ENCODE assay signal across 3 cellular contexts in the genomic region with DNA sequence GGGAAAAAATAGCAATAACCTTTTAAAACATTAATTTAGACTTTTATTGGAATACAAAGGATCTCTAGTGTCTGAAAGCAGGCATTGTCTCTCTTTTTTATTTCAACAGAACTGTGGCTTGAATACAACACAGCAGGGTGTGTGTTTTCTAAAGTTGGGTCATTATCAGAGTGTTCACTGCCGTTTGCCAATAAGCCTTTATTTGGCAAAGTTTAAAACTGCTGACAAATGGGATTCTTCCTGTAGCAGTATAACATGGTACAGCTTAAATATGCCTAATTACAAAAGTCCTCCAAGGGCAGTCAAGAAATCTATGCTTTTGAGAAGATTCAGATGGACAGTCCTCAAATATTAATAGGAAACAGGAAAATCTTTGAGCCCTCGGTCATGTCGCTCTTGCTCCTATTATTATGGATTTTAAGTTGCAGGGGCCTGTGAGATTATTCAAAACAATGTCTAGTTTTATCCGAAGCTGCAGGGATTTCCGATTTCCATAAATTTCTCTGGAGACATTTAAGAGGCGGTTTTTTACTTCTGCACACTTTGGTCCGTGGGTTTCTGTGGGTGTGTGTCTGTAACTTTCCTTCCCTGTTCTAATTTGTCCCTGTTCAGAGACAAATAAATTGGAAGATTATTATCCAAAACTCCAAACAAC.
TF ChIP-seq lines count a peak whose summit lies in the region.

No MANE protein-coding gene starts in this region.

TF ChIP-seq in SK-N-SH, 30 proteins besides CTCF, POLR2A, EP300 and RAD21 (continued from another document):
- no peak for TF ChIP-seq FOXM1 (IDR thresholded peaks at IDR 0.05; ENCODE audit: low read depth)
- TF ChIP-seq RCOR1 (IDR thresholded peaks at IDR 0.05; ENCODE audit: low read length), result no peak
- TF ChIP-seq, protein P1, sequence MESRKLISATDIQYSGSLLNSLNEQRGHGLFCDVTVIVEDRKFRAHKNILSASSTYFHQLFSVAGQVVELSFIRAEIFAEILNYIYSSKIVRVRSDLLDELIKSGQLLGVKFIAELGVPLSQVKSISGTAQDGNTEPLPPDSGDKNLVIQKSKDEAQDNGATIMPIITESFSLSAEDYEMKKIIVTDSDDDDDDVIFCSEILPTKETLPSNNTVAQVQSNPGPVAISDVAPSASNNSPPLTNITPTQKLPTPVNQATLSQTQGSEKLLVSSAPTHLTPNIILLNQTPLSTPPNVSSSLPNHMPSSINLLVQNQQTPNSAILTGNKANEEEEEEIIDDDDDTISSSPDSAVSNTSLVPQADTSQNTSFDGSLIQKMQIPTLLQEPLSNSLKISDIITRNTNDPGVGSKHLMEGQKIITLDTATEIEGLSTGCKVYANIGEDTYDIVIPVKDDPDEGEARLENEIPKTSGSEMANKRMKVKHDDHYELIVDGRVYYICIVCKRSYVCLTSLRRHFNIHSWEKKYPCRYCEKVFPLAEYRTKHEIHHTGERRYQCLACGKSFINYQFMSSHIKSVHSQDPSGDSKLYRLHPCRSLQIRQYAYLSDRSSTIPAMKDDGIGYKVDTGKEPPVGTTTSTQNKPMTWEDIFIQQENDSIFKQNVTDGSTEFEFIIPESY (IDR thresholded peaks at IDR 0.05; ENCODE audit: borderline replicate concordance, low read depth), result no peak
- TF ChIP-seq, protein P2, sequence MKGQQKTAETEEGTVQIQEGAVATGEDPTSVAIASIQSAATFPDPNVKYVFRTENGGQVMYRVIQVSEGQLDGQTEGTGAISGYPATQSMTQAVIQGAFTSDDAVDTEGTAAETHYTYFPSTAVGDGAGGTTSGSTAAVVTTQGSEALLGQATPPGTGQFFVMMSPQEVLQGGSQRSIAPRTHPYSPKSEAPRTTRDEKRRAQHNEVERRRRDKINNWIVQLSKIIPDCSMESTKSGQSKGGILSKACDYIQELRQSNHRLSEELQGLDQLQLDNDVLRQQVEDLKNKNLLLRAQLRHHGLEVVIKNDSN (IDR thresholded peaks at IDR 0.05; ENCODE audit: borderline replicate concordance, low read depth), result no peak
- no peak for TF ChIP-seq JUND (IDR thresholded peaks at IDR 0.05)
- no peak for TF ChIP-seq MAX (IDR thresholded peaks at IDR 0.05; ENCODE audit: low read depth)
- no peak for TF ChIP-seq USF2 (IDR thresholded peaks at IDR 0.05; ENCODE audit: borderline replicate concordance, low read depth, low read length)
TF ChIP-seq in SK-N-SH: peak in this region for 0.

TF ChIP-seq in SK-N-SH treated with all-trans-retinoic acid at 6 μM for 48 hours, 23 proteins besides CTCF, POLR2A, EP300 and RAD21 (continued from another document):
- no peak for TF ChIP-seq CREB5 (CRISPR knock-in tag; IDR thresholded peaks at IDR 0.05; ENCODE audit: low read depth)
- no peak for TF ChIP-seq ZFP30 (CRISPR knock-in tag; IDR thresholded peaks at IDR 0.05)
- TF ChIP-seq ZC3H10 (CRISPR knock-in tag; IDR thresholded peaks at IDR 0.05), result no peak
- TF ChIP-seq ZFP3 (CRISPR knock-in tag; IDR thresholded peaks at IDR 0.05), result no peak
- TF ChIP-seq BACH2 (CRISPR knock-in tag; IDR thresholded peaks at IDR 0.05; ENCODE audit: borderline replicate concordance), result no peak
- no peak for TF ChIP-seq ZNF565 (CRISPR knock-in tag; conservative IDR thresholded peaks at IDR 0.05; ENCODE audit: low read depth)
- TF ChIP-seq ZNF8 (CRISPR knock-in tag; IDR thresholded peaks at IDR 0.05), result no peak
- no peak for TF ChIP-seq TSHZ2 (CRISPR knock-in tag; IDR thresholded peaks at IDR 0.05)
- TF ChIP-seq ZNF70 (CRISPR knock-in tag; IDR thresholded peaks at IDR 0.05), result no peak
- TF ChIP-seq TOX (CRISPR knock-in tag; IDR thresholded peaks at IDR 0.05; ENCODE audit: borderline replicate concordance), result no peak
- no peak for TF ChIP-seq GLIS3 (CRISPR knock-in tag; IDR thresholded peaks at IDR 0.05)

TF ChIP-seq in HepG2, 621 proteins besides CTCF, POLR2A, EP300 and RAD21 (continued from another document):
- TF ChIP-seq IRF1 (CRISPR knock-in tag; IDR thresholded peaks at IDR 0.05; ENCODE audit: low read depth), result no peak
- peak; percentile 65 to 82 for TF ChIP-seq MAFK (conservative IDR thresholded peaks at IDR 0.05 in 1 of 2, IDR thresholded peaks at IDR 0.05 in 1 of 2; ENCODE audit: low read length in 2 of 2)
